ENCODE assay signal across 8 cellular contexts in genomic region chr12:12716845-12717585, GRCh38.
DNase-seq lines count a peak whose midpoint lies in the region; ATAC-seq lines count a peak whose summit lies in the region.

TSS of gene CDKN1B (plus strand) at chr12:12717368. CDS start at chr12:12717840, 472 bp downstream.

- H3K4me3 ChIP-seq in ACC112 (ENCODE audit: low read depth, low read length) = peak within 1 kb of the TSS; percentile 95

- H3K36me3 ChIP-seq in ACC112 (ENCODE audit: insufficient read depth, low read length) = peaks cover 19% of the 10 kb centered on the region

- peaks cover 36% of the 10 kb centered on the region for H3K4me1 ChIP-seq in ACC112 (ENCODE audit: control insufficient read depth, insufficient read depth, low read length, unreplicated experiment)

- H3K27ac ChIP-seq in ACC112 (ENCODE audit: low read depth, low read length) = peak within 1 kb of the TSS; percentile 97
- peak within 1 kb of the TSS; percentile 99 for H3K27ac ChIP-seq in caudate nucleus (ENCODE audit: low read depth, low read length)

- H3K79me2 ChIP-seq in ACC112 (ENCODE audit: control insufficient read depth, insufficient read depth, low read length, unreplicated experiment) = peaks cover 49% of the 10 kb centered on the region

- peak; percentile 72 to 95 for DNase-seq in NCI-H446 (lab: John Stamatoyannopoulos, UW)
- DNase-seq in activated CD4-positive, CD25-positive, alpha-beta regulatory T cell treated with anti-CD3 and anti-CD28 coated beads, Interleukin-2, amount 50 U/mL, for 16 hours (ENCODE audit: low read depth, low spot score) = peak; percentile 80
- peak; percentile 17 to 95 (median 86) for DNase-seq in caudate nucleus (lab: John Stamatoyannopoulos, UW)
- DNase-seq in inferior parietal cortex (ENCODE audit: extremely low spot score) = peak; percentile 93
- DNase-seq in smooth muscle cell of the brain vasculature (ENCODE audit: low read depth, low spot score) = peak; percentile 88

- peak within 1 kb of the TSS; percentile 89 for H2AFZ ChIP-seq in ACC112 (ENCODE audit: low read length, unreplicated experiment)

- ATAC-seq in GM18909 (IDR thresholded peaks at IDR 0.05; ENCODE audit: poor library complexity, unreplicated experiment) = peak; percentile 46
- ATAC-seq in HG03175 (IDR thresholded peaks at IDR 0.05; ENCODE audit: unreplicated experiment) = peak; percentile 46

- H3K27me3 ChIP-seq in ACC112 (ENCODE audit: insufficient read depth, low read length) = no peaks in the 10 kb centered on the region

Comparison
In these comparisons a context has a peak if more than half of its experiments do, and no peak if none do; other contexts are left out.
1. Peak in every context shown above with its lines: DNase-seq, ATAC-seq, H3K4me3 ChIP-seq and H3K27ac ChIP-seq.